ENCODE assay signal across 8 cellular contexts in genomic region chr9:111039203-111039907, GRCh38. TPM values are rescaled to one million over a fixed set of nuclear protein-coding genes. Genes with fewer than 3 reads are reported as not detected.
DNase-seq lines count a peak whose midpoint lies in the region; FAIRE-seq and TF ChIP-seq lines count a peak whose summit lies in the region.

No MANE protein-coding gene starts in this region.

- no CpG with 5 or more reads among the region's 24 CpGs for WGBS in neuronal stem cell (ENCODE audit: extremely low coverage in 2 of 2, insufficient read length in 2 of 2, insufficient replicate concordance in 1 of 2), 2 donors

- no peaks in the 10 kb centered on the region for H3K79me1 ChIP-seq in neuronal stem cell (ENCODE audit: low read depth, low read length)

- FAIRE-seq in D721Med (lab: Jason Lieb, UNC): no peak
- no peak for FAIRE-seq in HTR-8/SVneo (lab: Jason Lieb, UNC)

- H3K18ac ChIP-seq in neuronal stem cell (ENCODE audit: low read length): peak overlapping the region; percentile 13

- H4K91ac ChIP-seq in neuronal stem cell (ENCODE audit: low read depth, low read length, poor library complexity): no peak overlapping the region

- H3K9ac ChIP-seq in HUES6 (ENCODE audit: low read length) (no peak overlapping the region), neuronal stem cell (ENCODE audit: low read depth, low read length, poor library complexity) (no peak overlapping the region)

- H3K4me1 ChIP-seq in HUES6 (ENCODE audit: control insufficient read depth, insufficient read depth, low read length) (peaks cover 10% of the 10 kb centered on the region), neuronal stem cell (ENCODE audit: control insufficient read depth in 2 of 2, insufficient read depth in 1 of 2, low read depth in 1 of 2, low read length in 2 of 2) (peaks cover 10 to 13% of the 10 kb centered on the region in 2 donors)

- H3K4me3 ChIP-seq in HUES6 (ENCODE audit: low read depth, low read length) (peak overlapping the region; percentile 84), epithelial cell of proximal tubule (ENCODE audit: low read depth, low read length) (peak overlapping the region; percentile 79), neuronal stem cell (ENCODE audit: low read length in 2 of 2) (peak overlapping the region in 1 of 2 donors; percentile 60)

- H2AFZ ChIP-seq in neuronal stem cell (ENCODE audit: low read length): peak overlapping the region; percentile 100

- H2BK12ac ChIP-seq in neuronal stem cell (ENCODE audit: low read length): no peak overlapping the region

- no peak overlapping the region for H2AK5ac ChIP-seq in neuronal stem cell (ENCODE audit: low read depth, low read length)

- TF ChIP-seq CTCF in epithelial cell of proximal tubule (conservative IDR thresholded peaks at IDR 0.05; ENCODE audit: low read depth, low read length): no peak
- TF ChIP-seq CTCF in D721Med (IDR thresholded peaks at IDR 0.05; ENCODE audit: insufficient read depth, missing control alignments): no peak

- no peak for TF ChIP-seq POLR2A in erythroblast (IDR thresholded peaks at IDR 0.05; ENCODE audit: low read length)

- no peaks in the 10 kb centered on the region for H3K9me3 ChIP-seq in HUES6 (ENCODE audit: control insufficient read depth, insufficient read depth, low read depth, low read length)
- no peaks in the 10 kb centered on the region for H3K9me3 ChIP-seq in neuronal stem cell (replicated peaks in 1 of 2; ENCODE audit: control insufficient read depth in 2 of 2, insufficient read depth in 1 of 2, low read depth in 1 of 2, low read length in 2 of 2)

- H2BK15ac ChIP-seq in neuronal stem cell (ENCODE audit: low read length): no peak overlapping the region

- H3K27ac ChIP-seq in HUES6 (ENCODE audit: low read depth, low read length): no peak overlapping the region
- H3K27ac ChIP-seq in neuronal stem cell (replicated peaks; ENCODE audit: low read length): no peak overlapping the region

- DNase-seq in COLO668 (lab: John Stamatoyannopoulos, UW; ENCODE audit: unreplicated experiment) (peak; percentile 46), epithelial cell of proximal tubule (ENCODE audit: low read depth) (no peak), neuronal stem cell (ENCODE audit: low spot score) (no peak), D721Med (ENCODE audit: insufficient read length, low spot score) (no peak), dedifferentiated amniotic fluid mesenchymal stem cell (ENCODE audit: extremely low spot score) (no peak), erythroblast (lab: John Stamatoyannopoulos, UW) (no peak), HTR-8/SVneo (ENCODE audit: insufficient read length, low spot score) (no peak)

- no peak overlapping the region for H4K8ac ChIP-seq in neuronal stem cell (ENCODE audit: low read depth, low read length)

- peaks cover 27% of the 10 kb centered on the region for H3K27me3 ChIP-seq in HUES6 (ENCODE audit: control insufficient read depth, insufficient read depth, low read length)
- peaks cover 0 to 7% (median 4%) of the 10 kb centered on the region in 3 experiments for H3K27me3 ChIP-seq in neuronal stem cell (ENCODE audit: control insufficient read depth in 3 of 3, insufficient read depth in 3 of 3, low read depth in 1 of 3, low read length in 3 of 3)

- H3K36me3 ChIP-seq in HUES6 (ENCODE audit: control insufficient read depth, insufficient read depth, low read length) (no peaks in the 10 kb centered on the region), neuronal stem cell (replicated peaks in 1 of 2; ENCODE audit: control insufficient read depth in 2 of 2, insufficient read depth in 2 of 2, low read length in 2 of 2) (no peaks in the 10 kb centered on the region)

- H3K23ac ChIP-seq in neuronal stem cell (ENCODE audit: low read depth, low read length, poor library complexity): no peak overlapping the region

- no peak overlapping the region for H3K14ac ChIP-seq in neuronal stem cell (ENCODE audit: low read length)

- no peak overlapping the region for H2BK120ac ChIP-seq in neuronal stem cell (ENCODE audit: low read depth, low read length)

- H3K4ac ChIP-seq in neuronal stem cell (ENCODE audit: low read length): no peak overlapping the region

- no peak overlapping the region for H2BK5ac ChIP-seq in neuronal stem cell (ENCODE audit: low read length)

- peak overlapping the region; percentile 92 for H3K4me2 ChIP-seq in neuronal stem cell (ENCODE audit: insufficient read depth, low read length, poor library complexity, severe bottlenecking)

RNA-seq across cellular contexts. Expression of gene LPAR1, which starts 1.1 kb away (rescaled TPM):
- total RNA-seq in epithelial cell of proximal tubule: 8.5 and 13.0 TPM in 2 replicates
- 5.3 TPM for polyA plus RNA-seq in neuronal stem cell (2013, experiment 1 of 2)
- polyA plus RNA-seq in neuronal stem cell (2013, experiment 2 of 2): 5.0 TPM
